In the genomic region with DNA sequence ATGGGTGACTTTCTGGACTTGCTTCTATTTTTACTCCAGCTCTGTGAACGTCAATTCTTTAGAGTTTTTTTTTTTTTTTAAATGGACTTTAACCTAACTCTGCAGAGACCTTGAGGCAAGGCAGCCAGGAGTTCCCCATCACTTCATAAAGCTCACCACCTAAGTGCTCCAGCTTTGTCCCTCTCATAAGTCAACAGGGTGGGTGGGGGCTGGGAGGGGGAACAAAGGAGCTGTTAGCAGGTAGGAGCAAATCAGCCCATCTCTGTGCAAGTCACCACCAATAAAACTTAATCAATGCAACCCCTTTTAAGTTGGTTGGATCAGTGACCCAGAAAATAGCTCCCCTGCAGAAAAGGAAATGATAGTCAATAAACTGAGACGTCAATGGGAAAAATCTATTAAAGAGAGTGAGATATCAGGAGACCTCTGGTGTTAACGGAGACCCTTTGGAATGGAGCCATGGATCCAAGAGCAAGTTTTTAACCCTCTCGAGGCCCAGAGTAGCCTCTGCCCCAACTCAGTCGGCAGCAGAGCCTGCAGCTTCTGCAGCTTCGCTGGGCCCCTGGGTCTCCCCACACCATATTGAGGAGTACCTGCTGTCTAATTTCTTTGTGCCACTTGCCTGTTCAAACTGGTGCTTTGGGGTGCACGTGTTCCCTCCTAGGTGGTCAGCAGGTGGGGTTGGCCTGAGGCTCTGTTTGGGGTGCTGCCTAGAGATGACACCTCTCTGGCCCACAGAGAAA, we compare ENCODE assay signal across 25 cellular contexts. TPM values are rescaled to one million over a fixed set of nuclear protein-coding genes. Genes with fewer than 3 reads are reported as not detected.
DNase-seq lines count a peak whose midpoint lies in the region; ATAC-seq, FAIRE-seq and TF ChIP-seq lines count a peak whose summit lies in the region.
"Had no signal": no experiment of that assay in that cellular context is flagged by ENCODE, and none has a peak within 500 bp of the region (broad histone marks: within the 10 kb centered on the region; RNA-seq: fewer than 3 reads in every experiment).

No MANE protein-coding gene starts in this region.

- H3K9ac ChIP-seq in mesendoderm (ENCODE audit: low read length): no peak overlapping the region
- H3K9ac ChIP-seq: KMS-11 had no signal

- H3K36me3 ChIP-seq in HEK293 (ENCODE audit: control insufficient read depth in 2 of 2, insufficient read depth in 1 of 2, low read length in 2 of 2): no peaks in the 10 kb centered on the region
- H3K36me3 ChIP-seq in hepatocyte (replicated peaks; ENCODE audit: insufficient read depth, low read depth): no peaks in the 10 kb centered on the region
- H3K36me3 ChIP-seq in pancreas: no peaks in the 10 kb centered on the region
- H3K36me3 ChIP-seq in tibial artery: no peaks in the 10 kb centered on the region
- no peaks in the 10 kb centered on the region for H3K36me3 ChIP-seq in mesendoderm (ENCODE audit: control insufficient read depth, insufficient read depth, low read length)

- FAIRE-seq in pancreas (lab: Jason Lieb, UNC): no peak
- FAIRE-seq: GM12892, GM18507, H54 had no signal

- no peak overlapping the region for H2AFZ ChIP-seq in hepatocyte
- H2AFZ ChIP-seq: PC-9 had no signal

- no peak overlapping the region for H4K8ac ChIP-seq in mesendoderm (ENCODE audit: low read depth, low read length)

- WGBS in hepatocyte (ENCODE audit: low lambda C conversion rate, missing lambda C conversion rate): 32% methylated on average over 7 of the region's 7 CpGs
- WGBS in pancreas, 2 donors: 19 to 24% methylated on average over 7 of the region's 7 CpGs
- WGBS in mesendoderm (ENCODE audit: extremely low coverage, insufficient coverage, low lambda C conversion rate): no CpG with 5 or more reads among the region's 7 CpGs

- no peak overlapping the region for H2BK5ac ChIP-seq in mesendoderm (ENCODE audit: low read length)

- H4K5ac ChIP-seq in mesendoderm (ENCODE audit: low read length): no peak overlapping the region

- no peak overlapping the region for H2AK5ac ChIP-seq in mesendoderm (ENCODE audit: low read length)

- H3K4ac ChIP-seq in mesendoderm (ENCODE audit: low read depth, low read length): no peak overlapping the region

- TF ChIP-seq CTCF in HEK293 (tag by site-specific recombination; IDR thresholded peaks at IDR 0.05): no peak
- no peak for TF ChIP-seq CTCF in hepatocyte (IDR thresholded peaks at IDR 0.05; ENCODE audit: poor library complexity)
- TF ChIP-seq CTCF in pancreas (IDR thresholded peaks at IDR 0.05): no peak
- TF ChIP-seq CTCF in tibial artery (IDR thresholded peaks at IDR 0.05): no peak
- no peak for TF ChIP-seq CTCF in GM10266 (IDR thresholded peaks at IDR 0.05; ENCODE audit: control insufficient read depth, insufficient read depth, low read depth, missing control alignments)

- no peak overlapping the region for H3K23ac ChIP-seq in mesendoderm (ENCODE audit: low read length)

- ATAC-seq in pancreas (peak in 3 of 4 donors; percentile 38 to 64 (median 58)), GM21825 (IDR thresholded peaks at IDR 0.05; ENCODE audit: unreplicated experiment) (no peak)

- H3K27me3 ChIP-seq in hepatocyte (no peaks in the 10 kb centered on the region), pancreas (no peaks in the 10 kb centered on the region), tibial artery (no peaks in the 10 kb centered on the region), mesendoderm (ENCODE audit: insufficient read depth, low read length, poor library complexity) (no peaks in the 10 kb centered on the region)

- H2BK15ac ChIP-seq in mesendoderm (replicated peaks; ENCODE audit: low read depth): no peak overlapping the region

- POLR2A ChIA-PET in HEK293 (lab: Yijun Ruan, JAX): interaction anchor here (0.7 to 1.3 kb wide), 10 partner anchors 18 to 187 kb away, joined by 3 to 4 read pairs (median 3); a partner anchor contains a TSS

- H3K4me3 ChIP-seq in HEK293 (ENCODE audit: low read depth, low read length) (no peak overlapping the region), hepatocyte (no peak overlapping the region), pancreas (no peak overlapping the region), tibial artery (no peak overlapping the region), mesendoderm (ENCODE audit: low read length) (no peak overlapping the region)
- H3K4me3 ChIP-seq: PC-9 had no signal

- intact Hi-C loops in pancreas (cut with DNase I): no loop called here
- intact Hi-C loops in tibial artery (cut with DNase I; ENCODE audit: low total_unique reads): no loop called here

- H3K4me2 ChIP-seq in hepatocyte (peak overlapping the region; percentile 27), mesendoderm (ENCODE audit: low read length) (no peak overlapping the region)
- H3K4me2 ChIP-seq: KMS-11, PC-9 had no signal

- H3K4me1 ChIP-seq in HEK293 (ENCODE audit: control insufficient read depth, insufficient read depth, low read length): peaks cover 14% of the 10 kb centered on the region
- H3K4me1 ChIP-seq in hepatocyte (ENCODE audit: insufficient read depth): peaks cover 41% of the 10 kb centered on the region
- H3K4me1 ChIP-seq in pancreas: no peaks in the 10 kb centered on the region
- peaks cover 0 to 16% (median 6%) of the 10 kb centered on the region in 4 donors for H3K4me1 ChIP-seq in tibial artery
- H3K4me1 ChIP-seq in mesendoderm (ENCODE audit: control insufficient read depth, low read depth, low read length): peaks cover 1% of the 10 kb centered on the region

- H4K20me1 ChIP-seq in hepatocyte (ENCODE audit: insufficient read depth, poor library complexity, severe bottlenecking): no peaks in the 10 kb centered on the region

- DNase-seq in NCI-H69 (lab: John Stamatoyannopoulos, UW): peak; percentile 67
- DNase-seq in hepatocyte (ENCODE audit: low spot score): peak; percentile 78
- DNase-seq in pancreas: no peak
- no peak for DNase-seq in tibial artery
- no peak for DNase-seq in GM10266 (ENCODE audit: extremely low spot score)
- no peak for DNase-seq in mesendoderm
- DNase-seq: CD4-positive, alpha-beta T cell; COR-L47; DND-41; HFFc6; NCI-H1105; NCI-H1694; NCI-H2081; NCI-H2171 treated with DMSO at 0.1 percent for 48 hours; NCI-H446; NCI-H526; PC-9; SHP77 had no signal

- no peak overlapping the region for H3K56ac ChIP-seq in mesendoderm (ENCODE audit: low read length)

- CTCF ChIA-PET in HEK293 (lab: Yijun Ruan, JAX): interaction anchor here (0.5 to 9.5 kb wide), 21 partner anchors 10 to 192 kb away, joined by 3 to 132 read pairs (median 4); a partner anchor contains a TSS

- no peak overlapping the region for H2BK120ac ChIP-seq in mesendoderm (ENCODE audit: low read depth, low read length)

- H3K79me1 ChIP-seq in mesendoderm (ENCODE audit: low read length): no peaks in the 10 kb centered on the region

- H3K18ac ChIP-seq in mesendoderm (ENCODE audit: low read length): no peak overlapping the region

- H3K27ac ChIP-seq in HEK293 (ENCODE audit: extremely low read depth, low read depth, low read length) (no peak overlapping the region; the same call in 1 of the 2 replicates), hepatocyte (peak overlapping the region; percentile 80), pancreas (no peak overlapping the region), tibial artery (no peak overlapping the region), mesendoderm (ENCODE audit: low read depth, low read length) (no peak overlapping the region)
- H3K27ac ChIP-seq: HL-60, KMS-11, PC-9 had no signal

- H3K9me2 ChIP-seq in hepatocyte (replicated peaks; ENCODE audit: insufficient read depth): no peaks in the 10 kb centered on the region

- H3K9me3 ChIP-seq in HEK293 (ENCODE audit: control insufficient read depth, insufficient read depth, low read depth, low read length): no peaks in the 10 kb centered on the region
- no peaks in the 10 kb centered on the region for H3K9me3 ChIP-seq in hepatocyte (ENCODE audit: low read depth)
- H3K9me3 ChIP-seq in pancreas: no peaks in the 10 kb centered on the region
- no peaks in the 10 kb centered on the region for H3K9me3 ChIP-seq in tibial artery

- no peaks in the 10 kb centered on the region for H3K79me2 ChIP-seq in hepatocyte
- no peaks in the 10 kb centered on the region for H3K79me2 ChIP-seq in mesendoderm (ENCODE audit: control insufficient read depth, insufficient read depth, low read length)

TF ChIP-seq in HEK293, 187 proteins besides CTCF, POLR2A, EP300 and RAD21 (continues in another document):
- TF ChIP-seq, protein P1, sequence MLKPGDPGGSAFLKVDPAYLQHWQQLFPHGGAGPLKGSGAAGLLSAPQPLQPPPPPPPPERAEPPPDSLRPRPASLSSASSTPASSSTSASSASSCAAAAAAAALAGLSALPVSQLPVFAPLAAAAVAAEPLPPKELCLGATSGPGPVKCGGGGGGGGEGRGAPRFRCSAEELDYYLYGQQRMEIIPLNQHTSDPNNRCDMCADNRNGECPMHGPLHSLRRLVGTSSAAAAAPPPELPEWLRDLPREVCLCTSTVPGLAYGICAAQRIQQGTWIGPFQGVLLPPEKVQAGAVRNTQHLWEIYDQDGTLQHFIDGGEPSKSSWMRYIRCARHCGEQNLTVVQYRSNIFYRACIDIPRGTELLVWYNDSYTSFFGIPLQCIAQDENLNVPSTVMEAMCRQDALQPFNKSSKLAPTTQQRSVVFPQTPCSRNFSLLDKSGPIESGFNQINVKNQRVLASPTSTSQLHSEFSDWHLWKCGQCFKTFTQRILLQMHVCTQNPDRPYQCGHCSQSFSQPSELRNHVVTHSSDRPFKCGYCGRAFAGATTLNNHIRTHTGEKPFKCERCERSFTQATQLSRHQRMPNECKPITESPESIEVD (tag by site-specific recombination; IDR thresholded peaks at IDR 0.05): peak; percentile 92
- TF ChIP-seq ZNF423 (tag by site-specific recombination; IDR thresholded peaks at IDR 0.05): peak; percentile 69
- TF ChIP-seq, protein P2, sequence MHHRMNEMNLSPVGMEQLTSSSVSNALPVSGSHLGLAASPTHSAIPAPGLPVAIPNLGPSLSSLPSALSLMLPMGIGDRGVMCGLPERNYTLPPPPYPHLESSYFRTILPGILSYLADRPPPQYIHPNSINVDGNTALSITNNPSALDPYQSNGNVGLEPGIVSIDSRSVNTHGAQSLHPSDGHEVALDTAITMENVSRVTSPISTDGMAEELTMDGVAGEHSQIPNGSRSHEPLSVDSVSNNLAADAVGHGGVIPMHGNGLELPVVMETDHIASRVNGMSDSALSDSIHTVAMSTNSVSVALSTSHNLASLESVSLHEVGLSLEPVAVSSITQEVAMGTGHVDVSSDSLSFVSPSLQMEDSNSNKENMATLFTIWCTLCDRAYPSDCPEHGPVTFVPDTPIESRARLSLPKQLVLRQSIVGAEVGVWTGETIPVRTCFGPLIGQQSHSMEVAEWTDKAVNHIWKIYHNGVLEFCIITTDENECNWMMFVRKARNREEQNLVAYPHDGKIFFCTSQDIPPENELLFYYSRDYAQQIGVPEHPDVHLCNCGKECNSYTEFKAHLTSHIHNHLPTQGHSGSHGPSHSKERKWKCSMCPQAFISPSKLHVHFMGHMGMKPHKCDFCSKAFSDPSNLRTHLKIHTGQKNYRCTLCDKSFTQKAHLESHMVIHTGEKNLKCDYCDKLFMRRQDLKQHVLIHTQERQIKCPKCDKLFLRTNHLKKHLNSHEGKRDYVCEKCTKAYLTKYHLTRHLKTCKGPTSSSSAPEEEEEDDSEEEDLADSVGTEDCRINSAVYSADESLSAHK (tag by site-specific recombination; IDR thresholded peaks at IDR 0.05): peak; percentile 88

RNA-seq across cellular contexts. Expression of a gene that starts 27.6 kb away (rescaled TPM):
- total RNA-seq in hepatocyte: 10.7 and 12.8 TPM in 2 replicates
- polyA plus RNA-seq in hepatocyte: 11.1 and 14.8 TPM in 2 replicates
- 1 to 10 TPM; 1.7 to 6.5 (median 4.6) TPM for total RNA-seq in pancreas
- 10 to 100 TPM; 10.6 to 16.4 TPM for polyA plus RNA-seq in pancreas
- 116 TPM for polyA plus RNA-seq in mesendoderm (2013, experiment 1 of 2)
- polyA plus RNA-seq in mesendoderm (2013, experiment 2 of 2): 119 TPM
- total RNA-seq: CD4-positive, alpha-beta T cell had no signal

Comparison
In these comparisons a context has a peak if more than half of its experiments do, and no peak if none do; other contexts are left out.
1. DNase-seq: peak in NCI-H69 (single experiment) and hepatocyte (single experiment); none in pancreas (0 of 6), tibial artery (0 of 2), GM10266 (single experiment) and mesendoderm (single experiment).